ENCODE assay signal across 8 cellular contexts in genomic region chr4:83285022-83285387, GRCh38. TPM values are rescaled to one million over a fixed set of nuclear protein-coding genes. Genes with fewer than 3 reads are reported as not detected.
DNase-seq lines count a peak whose midpoint lies in the region; ATAC-seq, FAIRE-seq and TF ChIP-seq lines count a peak whose summit lies in the region.

No MANE protein-coding gene starts in this region.

- 3% methylated on average over 10 of the region's 10 CpGs for WGBS in K562 (ENCODE audit: insufficient coverage, low coverage, missing lambda C conversion rate)
- no CpG with 5 or more reads among the region's 10 CpGs for WGBS in iPS DF 6.9 (ENCODE audit: insufficient coverage, insufficient read length)

- TF ChIP-seq EP300 in K562 (IDR thresholded peaks at IDR 0.05; ENCODE audit: low read length) = no peak; the same call in 1 of the 2 replicates

- CTCF ChIA-PET in K562 (lab: Yijun Ruan, JAX; ENCODE audit: low intra/inter-chr PET ratio) = no interaction called here

- H3K79me2 ChIP-seq in DND-41 (ENCODE audit: insufficient read depth, low read length) (no peaks in the 10 kb centered on the region), K562 (ENCODE audit: control insufficient read depth, insufficient read depth, low read length) (peaks cover 9% of the 10 kb centered on the region; the same call in 1 of the 3 replicates)

- no peak for TF ChIP-seq RAD21 in K562 (CRISPR knock-in tag; conservative IDR thresholded peaks at IDR 0.05 in 1 of 2, IDR thresholded peaks at IDR 0.05 in 1 of 2)

- intact Hi-C loops in K562 (cut with micrococcal nuclease) = loop anchor here (2.0 kb wide), 1 partner anchor 356 kb away; no protein-coding TSS in a partner anchor

- in situ Hi-C loops in K562 (cut with MboI) = no loop called here

- H3K27me3 ChIP-seq in DND-41 (ENCODE audit: insufficient read depth, low read length, poor library complexity) (no peaks in the 10 kb centered on the region), K562 (ENCODE audit: control insufficient read depth in 2 of 2, insufficient read depth in 2 of 2, low read length in 2 of 2) (no peaks in the 10 kb centered on the region), iPS DF 6.9 (ENCODE audit: control insufficient read depth, insufficient read depth, low read length) (no peaks in the 10 kb centered on the region; the same call in 1 of the 2 replicates)

- H3K9me3 ChIP-seq in DND-41 (ENCODE audit: insufficient read depth, low read length, severe bottlenecking) (no peaks in the 10 kb centered on the region), K562 (replicated peaks; ENCODE audit: control insufficient read depth, insufficient read depth, low read depth, low read length) (no peaks in the 10 kb centered on the region), iPS DF 6.9 (ENCODE audit: control insufficient read depth, insufficient read depth, low read length) (no peaks in the 10 kb centered on the region)

- H3K9me1 ChIP-seq in K562 (ENCODE audit: control insufficient read depth, insufficient read depth, low read length) = no peaks in the 10 kb centered on the region

- H3K36me3 ChIP-seq in DND-41 (ENCODE audit: insufficient read depth, low read length) (no peaks in the 10 kb centered on the region), K562 (ENCODE audit: control insufficient read depth, insufficient read depth, low read length) (no peaks in the 10 kb centered on the region; the same call in 2 of the 3 replicates), iPS DF 6.9 (ENCODE audit: control insufficient read depth, insufficient read depth, low read length) (no peaks in the 10 kb centered on the region)

- ATAC-seq in DND-41 (ENCODE audit: insufficient read depth, low read depth) (0 out of 3 replicates have a peak, but pooled peaks have one; percentile 0), K562 (0 out of 3 replicates have a peak, but pooled peaks have one; percentile 8), GM21390 (IDR thresholded peaks at IDR 0.05; ENCODE audit: unreplicated experiment) (no peak)

- H3K27ac ChIP-seq in DND-41 (ENCODE audit: low read length) (peak overlapping the region; percentile 33), K562 (ENCODE audit: extremely low read depth, low read depth, low read length) (peak overlapping the region; percentile 88), iPS DF 6.9 (ENCODE audit: low read length) (no peak overlapping the region)

- FAIRE-seq in K562 (lab: Jason Lieb, UNC) (peak; percentile 59), H54 (lab: Jason Lieb, UNC) (no peak)

- POLR2A ChIA-PET in K562 (lab: Yijun Ruan, JAX) = interaction anchor here (0.6 to 1.7 kb wide), 6 partner anchors 8 to 554 kb away, joined by 3 to 10 read pairs (median 4); no protein-coding TSS in a partner anchor

- TSS peak; percentile 98 for BruUV-seq in K562 (replicated peaks; lab: Mats Ljungman, UMichigan)

- H3K4me3 ChIP-seq in DND-41 (ENCODE audit: low read depth in 1 of 2, low read length in 2 of 2) (peak overlapping the region; percentile 76 to 77; a peak in 3 of 4 replicates), K562 (peak overlapping the region; percentile 75), iPS DF 6.9 (ENCODE audit: low read length) (peak overlapping the region; percentile 86; the same call in 1 of the 2 replicates), retinal pigment epithelial cell (ENCODE audit: low read length) (peak overlapping the region; percentile 78)

- TF ChIP-seq POLR2A in K562 (conservative IDR thresholded peaks at IDR 0.05) = no peak
- no peak for TF ChIP-seq POLR2A in H54 (IDR thresholded peaks at IDR 0.05; ENCODE audit: low read depth, low read length)

- H3K4me2 ChIP-seq in DND-41 (ENCODE audit: insufficient read depth, low read length) (peak overlapping the region; percentile 87), K562 (ENCODE audit: insufficient read depth, low read length) (peak overlapping the region; percentile 75)

- TF ChIP-seq CTCF in DND-41 (IDR thresholded peaks at IDR 0.05; ENCODE audit: borderline replicate concordance, extremely low read depth, low read length, poor library complexity, severe bottlenecking) (no peak), K562 (IDR thresholded peaks at IDR 0.05 in 2 of 3, conservative IDR thresholded peaks at IDR 0.05 in 1 of 3; ENCODE audit: insufficient read depth in 2 of 3, low read depth in 1 of 3, low read length in 3 of 3) (no peak), retinal pigment epithelial cell (conservative IDR thresholded peaks at IDR 0.05; ENCODE audit: low read depth, low read length) (no peak)

- H2AFZ ChIP-seq in DND-41 (ENCODE audit: low read depth, low read length) = peak overlapping the region; percentile 79
- peak overlapping the region; percentile 99 for H2AFZ ChIP-seq in K562 (ENCODE audit: low read depth, low read length)

- DNase-seq in DND-41 (no peak), GOT3 (lab: John Stamatoyannopoulos, UW) (peak; percentile 12), NOMO-1 treated with DMSO at 0.1 percent for 48 hours (lab: John Stamatoyannopoulos, UW; ENCODE audit: unreplicated experiment) (peak; percentile 89), K562 (ENCODE audit: extremely low read depth in 1 of 4, low spot score in 3 of 4) (peak in 3 of 4 experiments; percentile 11 to 47 (median 46)), iPS DF 6.9 (ENCODE audit: low read depth, low spot score) (no peak), retinal pigment epithelial cell (ENCODE audit: low read depth) (no peak), H54 (ENCODE audit: insufficient read length, low spot score) (no peak)

- H3K9ac ChIP-seq in DND-41 (ENCODE audit: low read depth, low read length) (peak overlapping the region; percentile 80), K562 (ENCODE audit: insufficient read depth in 1 of 2, low read depth in 2 of 2, low read length in 2 of 2) (peak overlapping the region in 1 of 2 experiments; percentile 86; a peak in 2 of 4 replicates)

- H3K4me1 ChIP-seq in DND-41 (ENCODE audit: insufficient read depth, low read length) (peaks cover 39% of the 10 kb centered on the region), K562 (replicated peaks in 1 of 2; ENCODE audit: control insufficient read depth in 2 of 2, insufficient read depth in 2 of 2, low read length in 2 of 2) (peaks cover 5 to 15% of the 10 kb centered on the region in 2 experiments; a peak in 4 of 5 replicates), iPS DF 6.9 (ENCODE audit: control insufficient read depth, insufficient read depth, low read length) (no peaks in the 10 kb centered on the region)

- H4K20me1 ChIP-seq in DND-41 (ENCODE audit: insufficient read depth, low read length) (no peaks in the 10 kb centered on the region), K562 (replicated peaks; ENCODE audit: control insufficient read depth, insufficient read depth, low read length) (no peaks in the 10 kb centered on the region)

TF ChIP-seq in K562, 482 proteins besides CTCF, POLR2A, EP300 and RAD21 (continues in another document):
- TF ChIP-seq ZNF395 (CRISPR knock-in tag; IDR thresholded peaks at IDR 0.05) = peak; percentile 35; the same call in 1 of the 2 replicates

RNA-seq across cellular contexts. Expression of gene COQ2, which starts 0.4 kb away (rescaled TPM):
- total RNA-seq in K562 (2011; cell fraction: chromatin; rRNA removed; ENCODE audit: low replicate concordance) = 13.2 and 17.0 TPM in 2 replicates
- total RNA-seq in K562 (2011; cell fraction: nucleolus; rRNA removed) = 10.5 and 11.4 TPM in 2 replicates
- total RNA-seq in K562 (2011; cell fraction: nucleoplasm; rRNA removed) = 15.1 and 18.4 TPM in 2 replicates
- total RNA-seq in K562 (2014; rRNA removed) (8.5 and 10.4 TPM in 2 replicates), K562 (2014; rRNA removed; fragmentation: Illumina TruSeq; extraction: Trizol) (11.8 and 13.6 TPM in 2 replicates), K562 (2015; rRNA removed; fragmentation: Illumina TruSeq; extraction: Trizol) (11.9 TPM in 2 replicates), K562 (2021) (11.1 and 11.6 TPM in 2 replicates)
- polyA plus RNA-seq in K562 (2011; rRNA removed) (8.9 and 13.5 TPM in 2 replicates), K562 (2014; fragmentation: Illumina TruSeq; extraction: Trizol) (11.4 and 13.4 TPM in 2 replicates), K562 (2014; fragmentation: Nextera tagmentation; extraction: Ambion mirVana) (1 to 10 TPM; 1.9 to 2.9 TPM), K562 (2014; rRNA removed) (12.9 and 13.2 TPM in 2 replicates)
- 8.6 and 10.7 TPM in 2 replicates for polyA plus RNA-seq in K562 (2011; cell fraction: cytosol; rRNA removed)
- 5.1 and 5.7 TPM in 2 replicates for polyA plus RNA-seq in K562 (2011; cell fraction: nucleus; rRNA removed)
- polyA plus RNA-seq in K562 (2012) = 6.8 and 7.5 TPM in 2 replicates
- 11.6 and 13.2 TPM in 2 replicates for polyA minus RNA-seq in K562 (2011; rRNA and poly(A)+ RNA removed)
- 4.0 and 4.3 TPM in 2 replicates for polyA minus RNA-seq in K562 (2011; cell fraction: cytosol; rRNA and poly(A)+ RNA removed)
- polyA minus RNA-seq in K562 (2011; cell fraction: nucleus; rRNA and poly(A)+ RNA removed) = 7.6 and 7.8 TPM in 2 replicates

RNA-seq across cellular contexts. Expression of gene HPSE, which starts 49.6 kb away (rescaled TPM):
- total RNA-seq in K562 (2011; cell fraction: chromatin; rRNA removed; ENCODE audit: low replicate concordance) = 0.46 TPM in 1 of 2 replicates, not detected in the other
- total RNA-seq in K562 (2011; cell fraction: nucleolus; rRNA removed) = 0.26 and 0.33 TPM in 2 replicates
- 0.15 and 0.61 TPM in 2 replicates for total RNA-seq in K562 (2011; cell fraction: nucleoplasm; rRNA removed)
- total RNA-seq in K562 (2014; rRNA removed) (0.04 and 0.14 TPM in 2 replicates), K562 (2014; rRNA removed; fragmentation: Illumina TruSeq; extraction: Trizol) (0.15 and 0.26 TPM in 2 replicates), K562 (2015; rRNA removed; fragmentation: Illumina TruSeq; extraction: Trizol) (0.15 TPM in 1 of 2 replicates, not detected in the other), K562 (2021) (0.20 and 0.22 TPM in 2 replicates)
- polyA plus RNA-seq in K562 (2011; rRNA removed) (0.14 and 0.42 TPM in 2 replicates), K562 (2014; fragmentation: Illumina TruSeq; extraction: Trizol) (0.06 and 0.08 TPM in 2 replicates), K562 (2014; fragmentation: Nextera tagmentation; extraction: Ambion mirVana) (under 1 TPM; 0.01 to 0.04 TPM), K562 (2014; rRNA removed) (0.29 TPM in 1 of 2 replicates, not detected in the other)
- 0.07 and 0.12 TPM in 2 replicates for polyA plus RNA-seq in K562 (2011; cell fraction: cytosol; rRNA removed)
- polyA plus RNA-seq in K562 (2011; cell fraction: nucleus; rRNA removed) = 0.15 and 0.31 TPM in 2 replicates
- polyA plus RNA-seq in K562 (2012) = 0.05 and 0.29 TPM in 2 replicates
- 0.27 and 0.81 TPM in 2 replicates for polyA minus RNA-seq in K562 (2011; rRNA and poly(A)+ RNA removed)
- polyA minus RNA-seq in K562 (2011; cell fraction: cytosol; rRNA and poly(A)+ RNA removed) = 0.57 TPM in 1 of 2 replicates, not detected in the other
- under 0.01 and 0.11 TPM in 2 replicates for polyA minus RNA-seq in K562 (2011; cell fraction: nucleus; rRNA and poly(A)+ RNA removed)

Comparison
In these comparisons a context has a peak if more than half of its experiments do, and no peak if none do; other contexts are left out.
1. DNase-seq: peak in GOT3 (single experiment), NOMO-1 treated with DMSO at 0.1 percent for 48 hours (single experiment) and K562 (3 of 4); none in DND-41 (single experiment), iPS DF 6.9 (single experiment), retinal pigment epithelial cell (single experiment) and H54 (single experiment).
2. Peak in every context shown above with its lines, with median percentiles within 50 percentile points of each other: H3K4me3 ChIP-seq.